ENCODE assay signal across 19 cellular contexts in the genomic region with DNA sequence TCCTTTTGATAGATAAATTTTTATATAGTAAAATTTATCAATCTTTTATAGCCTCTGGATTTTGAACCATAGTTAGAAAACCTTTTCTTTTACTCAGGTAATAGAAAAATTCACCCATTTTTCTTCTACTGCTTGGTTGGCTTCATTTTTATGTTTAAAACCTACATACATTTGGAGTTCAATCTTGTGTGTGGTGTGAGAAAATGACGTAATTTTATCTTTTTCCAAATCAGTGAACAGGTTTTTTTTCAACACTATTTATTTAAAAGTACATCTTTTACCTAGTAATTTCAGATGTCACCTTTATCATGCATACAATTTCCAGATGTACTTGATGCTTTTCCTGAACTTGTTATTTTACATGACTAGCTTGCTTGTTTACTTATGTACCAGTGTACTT.
A peak's percentile ranks its signal among the peaks of the same experiment; 100 is the strongest.
DNase-seq lines count a peak whose midpoint lies in the region; ATAC-seq, FAIRE-seq and TF ChIP-seq lines count a peak whose summit lies in the region.
"Had no signal": no experiment of that assay in that cellular context is flagged by ENCODE, and none has a peak within 500 bp of the region (broad histone marks: within the 10 kb centered on the region; RNA-seq: fewer than 3 reads in every experiment).

No MANE protein-coding gene starts in this region.

- in situ Hi-C loops in HepG2 (cut with HindIII; ENCODE audit: extremely low pct_ligation_motif_present, low pct_unique_long_range_greater_than_20kb), result no loop called here

- H3K27me3 ChIP-seq in HepG2 (ENCODE audit: control insufficient read depth in 1 of 2, insufficient read depth in 2 of 2, low read length in 2 of 2) (no peaks in the 10 kb centered on the region; a peak in 1 of 5 replicates), right lobe of liver (no peaks in the 10 kb centered on the region)
- H3K27me3 ChIP-seq: BLaER1 treated with 17β-estradiol and CSF1 and Interleukin-3, amounts not matched to agents 10 nM and 100 nM had no signal

- H3K79me2 ChIP-seq in HepG2 (ENCODE audit: insufficient read depth, low read length), result no peaks in the 10 kb centered on the region

- H3K27ac ChIP-seq in HepG2 (ENCODE audit: extremely low read length, insufficient read depth, low read length) (no peak overlapping the region), right lobe of liver (no peak overlapping the region)
- H3K27ac ChIP-seq: 22Rv1; A549; BLaER1 treated with 17β-estradiol and CSF1 and Interleukin-3, amounts not matched to agents 10 nM and 100 nM had no signal

- DNase-seq in HepG2 (ENCODE audit: low spot score) (no peak), right lobe of liver (no peak), RCC 7860 (ENCODE audit: low spot score) (peak; percentile 2)
- DNase-seq: AML-193; Caco-2; Calu3; CD4-positive, alpha-beta T cell; CD8-positive, alpha-beta T cell; DMS79 treated with DMSO at 0.1 percent for 48 hours; GF-D8 had no signal

- H4K20me1 ChIP-seq in HepG2 (ENCODE audit: insufficient read depth, low read length), result no peaks in the 10 kb centered on the region
- H4K20me1 ChIP-seq: BLaER1 treated with 17β-estradiol and CSF1 and Interleukin-3, amounts not matched to agents 10 nM and 100 nM had no signal

- no peak overlapping the region for H3K4me3 ChIP-seq in HepG2 (replicated peaks in 1 of 3; ENCODE audit: insufficient read depth in 1 of 3, low read depth in 2 of 3, low read length in 3 of 3)
- no peak overlapping the region for H3K4me3 ChIP-seq in right lobe of liver
- H3K4me3 ChIP-seq: A549; BLaER1 treated with 17β-estradiol and CSF1 and Interleukin-3, amounts not matched to agents 10 nM and 100 nM had no signal

- 0% methylated on average over 1 of the region's 1 CpG for WGBS in HepG2 (ENCODE audit: low lambda C conversion rate)
- WGBS in right lobe of liver (ENCODE audit: insufficient coverage, low coverage, low lambda C conversion rate, missing lambda C conversion rate), result 35% methylated on average over 1 of the region's 1 CpG

- FAIRE-seq in HepG2 (lab: Jason Lieb, UNC) (no peak), RCC 7860 (lab: Jason Lieb, UNC) (no peak)
- FAIRE-seq: A549, D721Med, G401.6, GM12892, GM18507 had no signal

- H3K36me3 ChIP-seq in HepG2 (replicated peaks in 1 of 2; ENCODE audit: control insufficient read depth in 1 of 2, insufficient read depth in 2 of 2, low read length in 2 of 2) (no peaks in the 10 kb centered on the region), right lobe of liver (no peaks in the 10 kb centered on the region)
- H3K36me3 ChIP-seq: BLaER1 treated with 17β-estradiol and CSF1 and Interleukin-3, amounts not matched to agents 10 nM and 100 nM had no signal

- TF ChIP-seq CTCF in HepG2 (CRISPR knock-in tag; IDR thresholded peaks at IDR 0.05) (no peak), right lobe of liver (IDR thresholded peaks at IDR 0.05) (no peak)

- no peak for TF ChIP-seq EP300 in HepG2 (IDR thresholded peaks at IDR 0.05; ENCODE audit: low read depth in 2 of 2, low read length in 2 of 2)
- TF ChIP-seq EP300 in HepG2 (CRISPR knock-in tag; IDR thresholded peaks at IDR 0.05; ENCODE audit: borderline replicate concordance), result no peak

- TF ChIP-seq POLR2A in HepG2 (IDR thresholded peaks at IDR 0.05; ENCODE audit: insufficient read depth in 1 of 2, low read depth in 2 of 2, low read length in 2 of 2), result no peak
- TF ChIP-seq POLR2A in right lobe of liver (IDR thresholded peaks at IDR 0.05), result no peak

- no peak overlapping the region for H3K9ac ChIP-seq in HepG2 (ENCODE audit: insufficient read depth, low read depth, low read length)
- H3K9ac ChIP-seq: BLaER1 treated with 17β-estradiol and CSF1 and Interleukin-3, amounts not matched to agents 10 nM and 100 nM had no signal

- H3K9me3 ChIP-seq in HepG2 (ENCODE audit: low read length) (no peaks in the 10 kb centered on the region), right lobe of liver (no peaks in the 10 kb centered on the region)
- H3K9me3 ChIP-seq: A549, Caco-2 had no signal

- H3K4me1 ChIP-seq in HepG2 (ENCODE audit: insufficient read depth, low read length), result no peaks in the 10 kb centered on the region
- H3K4me1 ChIP-seq in right lobe of liver, result no peaks in the 10 kb centered on the region
- H3K4me1 ChIP-seq: A549; BLaER1 treated with 17β-estradiol and CSF1 and Interleukin-3, amounts not matched to agents 10 nM and 100 nM; Caco-2 had no signal

- intact Hi-C loops in HepG2 (cut with micrococcal nuclease; ENCODE audit: unreplicated experiment), result no loop called here
- intact Hi-C loops in right lobe of liver (cut with DNase I), result no loop called here

- H2AFZ ChIP-seq in HepG2 (ENCODE audit: low read length), result no peak overlapping the region

- H3K4me2 ChIP-seq in HepG2 (ENCODE audit: low read depth, low read length), result no peak overlapping the region
- H3K4me2 ChIP-seq: A549; BLaER1 treated with 17β-estradiol and CSF1 and Interleukin-3, amounts not matched to agents 10 nM and 100 nM had no signal

- POLR2A ChIA-PET in HepG2 (lab: Yijun Ruan, JAX), result no interaction called here

- CTCF ChIA-PET in HepG2 (lab: Yijun Ruan, JAX; ENCODE audit: low intra/inter-chr PET ratio, low total read pairs), result no interaction called here

- BruUV-seq in HepG2 (replicated peaks; lab: Mats Ljungman, UMichigan), result no TSS peak

- TF ChIP-seq RAD21 in HepG2 (CRISPR knock-in tag; IDR thresholded peaks at IDR 0.05), result no peak

- ATAC-seq in HepG2, result no peak
- ATAC-seq in right lobe of liver, result no peak
- no peak for ATAC-seq in GM21390 (IDR thresholded peaks at IDR 0.05; ENCODE audit: unreplicated experiment)
- ATAC-seq in activated CD4-positive, CD25-positive, alpha-beta regulatory T cell treated with anti-CD3 and anti-CD28 coated beads, Interleukin-2, amount 50 U/mL, for 24 hours, result no peak
- ATAC-seq: A549; CD8-positive, alpha-beta T cell had no signal

TF ChIP-seq in HepG2, 621 proteins besides CTCF, POLR2A, EP300 and RAD21 (continues in another document):
- no peak for TF ChIP-seq ZNF3 (CRISPR knock-in tag; IDR thresholded peaks at IDR 0.05)
- TF ChIP-seq, protein P1, sequence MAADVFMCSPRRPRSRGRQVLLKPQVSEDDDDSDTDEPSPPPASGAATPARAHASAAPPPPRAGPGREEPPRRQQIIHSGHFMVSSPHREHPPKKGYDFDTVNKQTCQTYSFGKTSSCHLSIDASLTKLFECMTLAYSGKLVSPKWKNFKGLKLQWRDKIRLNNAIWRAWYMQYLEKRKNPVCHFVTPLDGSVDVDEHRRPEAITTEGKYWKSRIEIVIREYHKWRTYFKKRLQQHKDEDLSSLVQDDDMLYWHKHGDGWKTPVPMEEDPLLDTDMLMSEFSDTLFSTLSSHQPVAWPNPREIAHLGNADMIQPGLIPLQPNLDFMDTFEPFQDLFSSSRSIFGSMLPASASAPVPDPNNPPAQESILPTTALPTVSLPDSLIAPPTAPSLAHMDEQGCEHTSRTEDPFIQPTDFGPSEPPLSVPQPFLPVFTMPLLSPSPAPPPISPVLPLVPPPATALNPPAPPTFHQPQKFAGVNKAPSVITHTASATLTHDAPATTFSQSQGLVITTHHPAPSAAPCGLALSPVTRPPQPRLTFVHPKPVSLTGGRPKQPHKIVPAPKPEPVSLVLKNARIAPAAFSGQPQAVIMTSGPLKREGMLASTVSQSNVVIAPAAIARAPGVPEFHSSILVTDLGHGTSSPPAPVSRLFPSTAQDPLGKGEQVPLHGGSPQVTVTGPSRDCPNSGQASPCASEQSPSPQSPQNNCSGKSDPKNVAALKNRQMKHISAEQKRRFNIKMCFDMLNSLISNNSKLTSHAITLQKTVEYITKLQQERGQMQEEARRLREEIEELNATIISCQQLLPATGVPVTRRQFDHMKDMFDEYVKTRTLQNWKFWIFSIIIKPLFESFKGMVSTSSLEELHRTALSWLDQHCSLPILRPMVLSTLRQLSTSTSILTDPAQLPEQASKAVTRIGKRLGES (CRISPR knock-in tag; IDR thresholded peaks at IDR 0.05; ENCODE audit: borderline replicate concordance), result no peak
- TF ChIP-seq, protein P2, sequence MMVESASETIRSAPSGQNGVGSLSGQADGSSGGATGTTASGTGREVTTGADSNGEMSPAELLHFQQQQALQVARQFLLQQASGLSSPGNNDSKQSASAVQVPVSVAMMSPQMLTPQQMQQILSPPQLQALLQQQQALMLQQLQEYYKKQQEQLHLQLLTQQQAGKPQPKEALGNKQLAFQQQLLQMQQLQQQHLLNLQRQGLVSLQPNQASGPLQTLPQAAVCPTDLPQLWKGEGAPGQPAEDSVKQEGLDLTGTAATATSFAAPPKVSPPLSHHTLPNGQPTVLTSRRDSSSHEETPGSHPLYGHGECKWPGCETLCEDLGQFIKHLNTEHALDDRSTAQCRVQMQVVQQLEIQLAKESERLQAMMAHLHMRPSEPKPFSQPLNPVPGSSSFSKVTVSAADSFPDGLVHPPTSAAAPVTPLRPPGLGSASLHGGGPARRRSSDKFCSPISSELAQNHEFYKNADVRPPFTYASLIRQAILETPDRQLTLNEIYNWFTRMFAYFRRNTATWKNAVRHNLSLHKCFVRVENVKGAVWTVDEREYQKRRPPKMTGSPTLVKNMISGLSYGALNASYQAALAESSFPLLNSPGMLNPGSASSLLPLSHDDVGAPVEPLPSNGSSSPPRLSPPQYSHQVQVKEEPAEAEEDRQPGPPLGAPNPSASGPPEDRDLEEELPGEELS (CRISPR knock-in tag; IDR thresholded peaks at IDR 0.05), result no peak
- no peak for TF ChIP-seq ZNF777 (CRISPR knock-in tag; IDR thresholded peaks at IDR 0.05)
- TF ChIP-seq REST (IDR thresholded peaks at IDR 0.05; ENCODE audit: borderline replicate concordance in 1 of 2, low read depth in 1 of 2, low read length in 2 of 2), result no peak
